ENCODE assay signal across 7 cellular contexts in the genomic region with DNA sequence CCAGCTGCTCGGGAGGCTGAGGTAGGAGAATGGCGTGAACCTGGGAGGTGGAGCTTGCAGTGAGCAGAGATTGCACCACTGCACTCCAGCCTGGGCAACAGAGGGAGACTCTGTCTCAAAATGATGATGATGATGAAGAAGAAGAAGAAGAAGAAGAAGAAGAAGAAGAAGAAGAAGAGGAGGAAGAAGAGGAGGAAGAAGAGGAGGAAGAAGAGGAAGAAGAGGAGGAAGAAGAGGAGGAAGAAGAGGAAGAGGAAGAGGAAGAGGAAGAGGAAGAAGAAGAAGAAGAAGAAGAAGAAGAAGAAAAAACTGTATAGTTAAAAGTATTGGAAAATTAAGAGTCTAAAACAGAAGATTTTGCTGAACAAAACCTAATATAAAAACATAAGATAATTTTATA. TPM values are rescaled to one million over a fixed set of nuclear protein-coding genes. Genes with fewer than 3 reads are reported as not detected.
"Had no signal": no experiment of that assay in that cellular context is flagged by ENCODE, and none has a peak within 500 bp of the region (broad histone marks: within the 10 kb centered on the region; RNA-seq: fewer than 3 reads in every experiment).

No MANE protein-coding gene starts in this region.

RNA-seq across cellular contexts. Expression of a gene that starts 44.4 kb away (rescaled TPM):
- total RNA-seq: activated CD4-positive, alpha-beta memory T cell treated with anti-CD3 and anti-CD28 coated beads, Interleukin-2, amount 10 ng/mL, durations not matched to agents 7 days and 5 days; activated CD8-positive, alpha-beta memory T cell treated with anti-CD3 and anti-CD28 coated beads, Interleukin-2, amount 10 ng/mL, durations not matched to agents 7 days and 5 days; activated CD8-positive, alpha-beta T cell treated with anti-CD3 and anti-CD28 coated beads, Interleukin-2, amount 10 ng/mL, durations not matched to agents 7 days and 5 days; activated naive CD8-positive, alpha-beta T cell treated with anti-CD3 and anti-CD28 coated beads, Interleukin-2, amount 10 ng/mL, durations not matched to agents 7 days and 5 days; activated T-helper 2 cell treated with anti-CD3 and anti-CD28 coated beads, Interferon-gamma antibody, Interleukin-2, Interleukin-4, amounts not matched to agents 10 μg/mL and 5 μg/mL and 100 μg/mL, durations not matched to agents 14 hours and 24 hours and 36 hours; astrocyte; cerebellum had no signal
